Comparison of ENCODE assay signal across 9 cellular contexts in the genomic region with DNA sequence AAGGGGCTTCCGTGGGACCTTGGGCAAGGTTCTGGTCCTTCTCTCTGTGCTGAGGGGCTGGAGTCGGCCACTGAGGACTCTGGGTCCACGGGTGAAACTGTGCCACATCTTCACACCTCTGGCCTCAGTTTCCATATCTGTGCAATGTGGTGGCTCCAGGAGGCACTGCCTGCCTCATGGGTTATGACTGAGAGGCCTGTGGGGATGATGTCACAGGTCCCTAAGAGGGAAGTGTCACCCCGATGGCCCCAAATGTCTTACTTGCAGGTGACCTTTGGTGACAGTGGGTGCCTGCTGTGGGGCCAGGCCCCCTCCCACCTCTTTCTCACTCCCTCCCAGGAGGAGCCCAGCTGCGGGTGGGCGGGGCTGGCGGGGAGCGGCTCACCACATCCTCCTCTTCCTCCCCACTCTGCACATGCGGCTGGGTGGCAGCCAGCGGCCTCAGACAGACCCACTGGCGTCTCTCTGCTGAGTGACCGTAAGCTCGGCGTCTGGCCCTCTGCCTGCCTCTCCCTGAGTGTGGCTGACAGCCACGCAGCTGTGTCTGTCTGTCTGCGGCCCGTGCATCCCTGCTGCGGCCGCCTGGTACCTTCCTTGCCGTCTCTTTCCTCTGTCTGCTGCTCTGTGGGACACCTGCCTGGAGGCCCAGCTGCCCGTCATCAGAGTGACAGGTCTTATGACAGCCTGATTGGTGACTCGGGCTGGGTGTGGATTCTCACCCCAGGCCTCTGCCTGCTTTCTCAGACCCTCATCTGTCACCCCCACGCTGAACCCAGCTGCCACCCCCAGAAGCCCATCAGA. TPM values are rescaled to one million over a fixed set of nuclear protein-coding genes. Genes with fewer than 3 reads are reported as not detected.
DNase-seq lines count a peak whose midpoint lies in the region; ATAC-seq and TF ChIP-seq lines count a peak whose summit lies in the region.
"Had no signal": no experiment of that assay in that cellular context is flagged by ENCODE, and none has a peak within 500 bp of the region (broad histone marks: within the 10 kb centered on the region; RNA-seq: fewer than 3 reads in every experiment).

Gene IL21R, plus strand, starts transcription at position 407 of the 801 bp plus-strand sequence. CDS start 27,898 bp downstream, outside the sequence.

- peak within 1 kb of the TSS; percentile 87 for H3K4me3 ChIP-seq in GM06990 (replicated peaks; ENCODE audit: low read depth, low read length)
- H3K4me3 ChIP-seq in cardiac fibroblast (replicated peaks in 1 of 2; ENCODE audit: low read depth in 2 of 2, low read length in 2 of 2) = no peak within 1 kb of the TSS
- H3K4me3 ChIP-seq in thymus (ENCODE audit: low read length) = peak within 1 kb of the TSS; percentile 61

- H3K36me3 ChIP-seq in GM06990 (ENCODE audit: control insufficient read depth, insufficient read depth, low read length) (peaks cover 11% of the 10 kb centered on the region), thymus (ENCODE audit: control insufficient read depth, insufficient read depth) (no peaks in the 10 kb centered on the region)

- DNase-seq in GM06990 (ENCODE audit: extremely low read depth, insufficient read length) = peak; percentile 95
- peak; percentile 69 for DNase-seq in M059J (ENCODE audit: low read depth)
- DNase-seq in activated CD4-positive, CD25-positive, alpha-beta regulatory T cell (lab: John Stamatoyannopoulos, UW) = peak; percentile 55 to 83 (median 74)
- DNase-seq in cardiac fibroblast (ENCODE audit: low read depth in 2 of 2) = peak; percentile 41 to 48
- DNase-seq in NCI-H446 treated with DMSO at 0.1 percent for 48 hours (lab: John Stamatoyannopoulos, UW) = no peak

- TF ChIP-seq CTCF in GM06990 (IDR thresholded peaks at IDR 0.05; ENCODE audit: insufficient read depth, low read length, poor library complexity, severe bottlenecking) (no peak), cardiac fibroblast (IDR thresholded peaks at IDR 0.05; ENCODE audit: low read depth, low read length) (no peak), nephron (IDR thresholded peaks at IDR 0.05; ENCODE audit: unreplicated experiment in 3 of 3) (no peak)

- WGBS in thymus = 7% methylated on average over 23 of the region's 23 CpGs

- H3K27me3 Mint-ChIP-seq in nephron (ENCODE audit: low read depth) = peaks cover 6% of the 10 kb centered on the region

- no peaks in the 10 kb centered on the region for H3K27me3 ChIP-seq in GM06990 (replicated peaks; ENCODE audit: control insufficient read depth, insufficient read depth, low read length)
- no peaks in the 10 kb centered on the region for H3K27me3 ChIP-seq in thymus (ENCODE audit: control insufficient read depth, insufficient read depth)

- H3K4me1 Mint-ChIP-seq in nephron = peaks cover 42% of the 10 kb centered on the region

- H3K4me1 ChIP-seq in thymus (ENCODE audit: control insufficient read depth, insufficient read depth, low read length) = peaks cover 59% of the 10 kb centered on the region

- no peaks in the 10 kb centered on the region for H3K36me3 Mint-ChIP-seq in nephron (ENCODE audit: low read depth)

- peak within 1 kb of the TSS; percentile 95 for H3K27ac ChIP-seq in thymus (ENCODE audit: low read depth)

- peak within 1 kb of the TSS; percentile 61 to 85 (median 72) for H3K27ac Mint-ChIP-seq in nephron

- no peaks in the 10 kb centered on the region for H3K9me3 ChIP-seq in thymus (ENCODE audit: control insufficient read depth)

- peak; percentile 46 for ATAC-seq in GM21737 (IDR thresholded peaks at IDR 0.05; ENCODE audit: unreplicated experiment)

- H3K4me3 Mint-ChIP-seq in nephron = peak within 1 kb of the TSS in 2 of 3 experiments; percentile 16 to 54

- H3K9me3 Mint-ChIP-seq in nephron = no peaks in the 10 kb centered on the region

RNA-seq across cellular contexts. Expression of gene IL21R, which starts in this region (rescaled TPM):
- total RNA-seq in M059J (2014; rRNA removed; shearing (Covaris generic)) = 0.15 TPM in 2 replicates
- 12.8 TPM for polyA plus RNA-seq in thymus
- total RNA-seq: bronchial epithelial cell had no signal

Comparison
In these comparisons a context has a peak if more than half of its experiments do, and no peak if none do; other contexts are left out.
1. Peak in DNase-seq in M059J; RNA of the gene not detected or under 1 TPM.
2. H3K4me3 ChIP-seq: peak in GM06990 (single experiment) and thymus (single experiment); none in cardiac fibroblast (0 of 2).